In the genomic region with DNA sequence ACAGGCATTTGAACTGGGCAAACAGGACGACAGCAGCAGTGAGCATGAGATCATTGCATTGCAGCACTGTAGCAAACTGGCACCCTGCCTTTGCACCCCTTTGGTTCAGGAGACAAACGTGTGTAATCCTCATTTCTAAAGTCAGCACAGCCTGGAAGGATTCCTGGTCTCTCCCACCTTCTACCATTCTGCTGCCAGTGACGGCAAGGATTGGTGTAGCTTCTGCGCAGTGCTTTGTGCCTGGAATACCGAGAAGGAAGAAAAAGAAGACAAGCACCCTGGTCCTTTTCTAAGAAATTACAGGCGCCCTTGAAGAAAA, we compare ENCODE assay signal across 9 cellular contexts.
DNase-seq lines count a peak whose midpoint lies in the region; ATAC-seq and TF ChIP-seq lines count a peak whose summit lies in the region.
"Had no signal": no experiment of that assay in that cellular context is flagged by ENCODE, and none has a peak within 500 bp of the region (broad histone marks: within the 10 kb centered on the region; RNA-seq: fewer than 3 reads in every experiment).

No MANE protein-coding gene starts in this region.

- TF ChIP-seq CTCF in left lung (IDR thresholded peaks at IDR 0.05) (no peak), upper lobe of right lung (IDR thresholded peaks at IDR 0.05) (no peak)

- H3K9me3 ChIP-seq in left lung = peaks cover 0 to 13% of the 10 kb centered on the region in 2 donors
- no peaks in the 10 kb centered on the region for H3K9me3 ChIP-seq in upper lobe of right lung

- intact Hi-C loops in left lung (cut with DNase I) (no loop called here), upper lobe of right lung (cut with DNase I) (no loop called here)

- H3K27me3 ChIP-seq in left lung = no peaks in the 10 kb centered on the region
- no peaks in the 10 kb centered on the region for H3K27me3 ChIP-seq in upper lobe of right lung

- no peaks in the 10 kb centered on the region for H3K4me1 ChIP-seq in left lung
- H3K4me1 ChIP-seq in upper lobe of right lung = no peaks in the 10 kb centered on the region

- H3K36me3 ChIP-seq in left lung (no peaks in the 10 kb centered on the region), upper lobe of right lung (no peaks in the 10 kb centered on the region)

- DNase-seq in NCI-H1105 (lab: John Stamatoyannopoulos, UW) = peak; percentile 33
- peak in 56 of 61 donors; percentile 12 to 97 (median 56) for DNase-seq in caudate nucleus (lab: John Stamatoyannopoulos, UW)
- DNase-seq in left lung = peak in 1 of 2 donors; percentile 69
- peak; percentile 69 for DNase-seq in upper lobe of right lung
- no peak for DNase-seq in NK-92 treated with Interleukin-12 subunit alpha and Interleukin-12 subunit beta, amount 100 ng/mL, for 24 hours (lab: John Stamatoyannopoulos, UW)
- DNase-seq in MV-4-11 (lab: John Stamatoyannopoulos, UW) = no peak
- DNase-seq: activated CD4-positive, alpha-beta T cell treated with anti-CD3 and anti-CD28 coated beads, Interleukin-2, amount 50 U/mL, for 48 hours had no signal

- H3K27ac ChIP-seq in caudate nucleus (ENCODE audit: low read depth, low read length) = peak overlapping the region; percentile 93
- peak overlapping the region; percentile 60 to 77 for H3K27ac ChIP-seq in left lung
- H3K27ac ChIP-seq in upper lobe of right lung = peak overlapping the region; percentile 77

- ATAC-seq in left lung = peak; percentile 78
- peak; percentile 74 for ATAC-seq in upper lobe of right lung
- no peak for ATAC-seq in GM18868 (IDR thresholded peaks at IDR 0.05; ENCODE audit: unreplicated experiment)
- ATAC-seq: HCT116 had no signal

- H3K4me3 ChIP-seq in left lung = peak overlapping the region; percentile 18 to 25
- peak overlapping the region; percentile 45 for H3K4me3 ChIP-seq in upper lobe of right lung

Comparison
In these comparisons a context has a peak if more than half of its experiments do, and no peak if none do; other contexts are left out.
1. DNase-seq: peak in NCI-H1105 (single experiment), caudate nucleus (56 of 61) and upper lobe of right lung (single experiment); none in NK-92 treated with Interleukin-12 subunit alpha and Interleukin-12 subunit beta, amount 100 ng/mL, for 24 hours (single experiment) and MV-4-11 (single experiment).
2. Peak in every context shown above with its lines, with median percentiles within 50 percentile points of each other: H3K27ac ChIP-seq.